Comparison of ENCODE assay signal across 11 cellular contexts in the genomic region with DNA sequence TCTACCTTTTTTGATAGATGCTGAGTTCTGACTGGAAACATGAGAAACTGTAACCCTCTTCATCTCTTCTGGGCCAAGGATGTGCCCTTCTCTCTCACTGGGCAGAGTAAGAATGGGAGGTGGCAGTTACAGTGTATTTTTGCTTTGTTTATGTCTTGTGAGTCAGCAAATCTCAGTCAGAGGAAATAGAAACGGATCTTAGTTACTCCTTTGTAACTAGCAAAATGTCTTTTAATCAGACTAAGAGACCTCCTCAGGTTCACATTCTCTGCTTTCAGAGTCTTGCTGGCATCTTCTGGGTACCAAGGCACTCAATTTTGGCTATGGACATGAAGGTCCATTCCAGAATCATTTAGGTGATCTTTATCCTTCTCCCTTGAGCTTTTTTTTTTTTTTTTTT.
DNase-seq lines count a peak whose midpoint lies in the region; ATAC-seq and TF ChIP-seq lines count a peak whose summit lies in the region.
"Had no signal": no experiment of that assay in that cellular context is flagged by ENCODE, and none has a peak within 500 bp of the region (broad histone marks: within the 10 kb centered on the region; RNA-seq: fewer than 3 reads in every experiment).

No MANE protein-coding gene starts in this region.

- no peak for ATAC-seq in HG02884 (IDR thresholded peaks at IDR 0.05; ENCODE audit: unreplicated experiment)
- ATAC-seq: gastrocnemius medialis, right cardiac atrium had no signal

- H3K27me3 ChIP-seq in MG63, result no peaks in the 10 kb centered on the region
- H3K27me3 ChIP-seq in neutrophil, result no peaks in the 10 kb centered on the region
- H3K27me3 ChIP-seq: gastrocnemius medialis had no signal

- TF ChIP-seq CTCF in CD14-positive monocyte (IDR thresholded peaks at IDR 0.05) (no peak), cardiac fibroblast (IDR thresholded peaks at IDR 0.05; ENCODE audit: low read depth, low read length) (no peak), neutrophil (IDR thresholded peaks at IDR 0.05) (no peak)

- intact Hi-C loops in CD14-positive monocyte (cut with micrococcal nuclease), result no loop called here

- H3K4me1 Mint-ChIP-seq in CD14-positive monocyte, result peaks cover 74% of the 10 kb centered on the region
- H3K4me1 Mint-ChIP-seq in activated CD4-positive, alpha-beta memory T cell treated with anti-CD3 and anti-CD28 coated beads, Interleukin-2, amount 10 ng/mL, durations not matched to agents 7 days and 5 days, result peaks cover 16% of the 10 kb centered on the region

- H3K9me3 ChIP-seq in MG63 (no peaks in the 10 kb centered on the region), neutrophil (no peaks in the 10 kb centered on the region)
- H3K9me3 ChIP-seq: gastrocnemius medialis had no signal

- H3K36me3 ChIP-seq in MG63, result no peaks in the 10 kb centered on the region
- no peaks in the 10 kb centered on the region for H3K36me3 ChIP-seq in neutrophil
- H3K36me3 ChIP-seq: gastrocnemius medialis had no signal

- no peak for DNase-seq in CD14-positive monocyte (ENCODE audit: low spot score)
- peak; percentile 19 for DNase-seq in MG63
- DNase-seq in cardiac fibroblast (ENCODE audit: low read depth in 2 of 2), result peak; percentile 59 to 74
- DNase-seq in activated CD4-positive, alpha-beta memory T cell treated with anti-CD3 and anti-CD28 coated beads, Interleukin-2, amount 10 ng/mL, durations not matched to agents 7 days and 5 days, result no peak
- DNase-seq in NCI-H1436 treated with DMSO at 0.1 percent for 48 hours (lab: John Stamatoyannopoulos, UW), result no peak
- no peak for DNase-seq in stimulated activated naive CD4-positive, alpha-beta T cell (lab: John Stamatoyannopoulos, UW)
- DNase-seq: gastrocnemius medialis; right cardiac atrium; stimulated activated CD8-positive, alpha-beta memory T cell treated with anti-CD3 and anti-CD28 coated beads, Interleukin-4, amount 100 ng/mL, for 48 hours had no signal

- H3K27ac Mint-ChIP-seq in CD14-positive monocyte, result peak overlapping the region; percentile 87 to 92 (median 92)
- H3K27ac Mint-ChIP-seq in activated CD4-positive, alpha-beta memory T cell treated with anti-CD3 and anti-CD28 coated beads, Interleukin-2, amount 10 ng/mL, durations not matched to agents 7 days and 5 days, result no peak overlapping the region

- CTCF ChIA-PET in activated CD4-positive, alpha-beta memory T cell treated with anti-CD3 and anti-CD28 coated beads, Interleukin-2, amount 10 ng/mL, durations not matched to agents 7 days and 5 days (lab: Charles Lee), result no interaction called here

- peaks cover 66% of the 10 kb centered on the region in 2 experiments for H3K4me1 ChIP-seq in neutrophil (ENCODE audit: control insufficient read depth in 1 of 2, insufficient read depth in 1 of 2, low read depth in 1 of 2, low read length in 1 of 2)

- peaks cover 0 to 1% of the 10 kb centered on the region in 2 donors for H3K36me3 Mint-ChIP-seq in CD14-positive monocyte
- H3K36me3 Mint-ChIP-seq in activated CD4-positive, alpha-beta memory T cell treated with anti-CD3 and anti-CD28 coated beads, Interleukin-2, amount 10 ng/mL, durations not matched to agents 7 days and 5 days (ENCODE audit: low read depth), result no peaks in the 10 kb centered on the region

- peak overlapping the region; percentile 86 for H3K27ac ChIP-seq in neutrophil
- H3K27ac ChIP-seq: gastrocnemius medialis had no signal

- peaks cover 0 to 4% (median 2%) of the 10 kb centered on the region in 7 donors for H3K9me3 Mint-ChIP-seq in CD14-positive monocyte
- H3K9me3 Mint-ChIP-seq in activated CD4-positive, alpha-beta memory T cell treated with anti-CD3 and anti-CD28 coated beads, Interleukin-2, amount 10 ng/mL, durations not matched to agents 7 days and 5 days, result no peaks in the 10 kb centered on the region

- H3K4me3 ChIP-seq in MG63, result no peak overlapping the region
- no peak overlapping the region for H3K4me3 ChIP-seq in cardiac fibroblast (replicated peaks in 1 of 2; ENCODE audit: low read depth in 2 of 2, low read length in 2 of 2)
- H3K4me3 ChIP-seq in neutrophil (ENCODE audit: low read depth in 1 of 2, low read length in 1 of 2), result peak overlapping the region; percentile 42 to 56
- H3K4me3 ChIP-seq: gastrocnemius medialis had no signal

- no peaks in the 10 kb centered on the region for H3K27me3 Mint-ChIP-seq in CD14-positive monocyte (ENCODE audit: low read depth in 3 of 3)
- peaks cover 13% of the 10 kb centered on the region for H3K27me3 Mint-ChIP-seq in activated CD4-positive, alpha-beta memory T cell treated with anti-CD3 and anti-CD28 coated beads, Interleukin-2, amount 10 ng/mL, durations not matched to agents 7 days and 5 days

- POLR2A ChIA-PET in activated CD4-positive, alpha-beta memory T cell treated with anti-CD3 and anti-CD28 coated beads, Interleukin-2, amount 10 ng/mL, durations not matched to agents 7 days and 5 days (lab: Charles Lee), result no interaction called here

- peak overlapping the region; percentile 57 to 77 for H3K4me3 Mint-ChIP-seq in CD14-positive monocyte
- H3K4me3 Mint-ChIP-seq in activated CD4-positive, alpha-beta memory T cell treated with anti-CD3 and anti-CD28 coated beads, Interleukin-2, amount 10 ng/mL, durations not matched to agents 7 days and 5 days, result no peak overlapping the region

Comparison
In these comparisons a context has a peak if more than half of its experiments do, and no peak if none do; other contexts are left out.
1. DNase-seq: peak in MG63 (single experiment) and cardiac fibroblast (2 of 2); none in CD14-positive monocyte (single experiment), activated CD4-positive, alpha-beta memory T cell treated with anti-CD3 and anti-CD28 coated beads, Interleukin-2, amount 10 ng/mL, durations not matched to agents 7 days and 5 days (single experiment), NCI-H1436 treated with DMSO at 0.1 percent for 48 hours (single experiment) and stimulated activated naive CD4-positive, alpha-beta T cell (0 of 6).
2. H3K4me3 ChIP-seq: peak in neutrophil (2 of 2); none in MG63 (single experiment) and cardiac fibroblast (0 of 2).